Comparison of ENCODE assay signal across 12 cellular contexts in the genomic region with DNA sequence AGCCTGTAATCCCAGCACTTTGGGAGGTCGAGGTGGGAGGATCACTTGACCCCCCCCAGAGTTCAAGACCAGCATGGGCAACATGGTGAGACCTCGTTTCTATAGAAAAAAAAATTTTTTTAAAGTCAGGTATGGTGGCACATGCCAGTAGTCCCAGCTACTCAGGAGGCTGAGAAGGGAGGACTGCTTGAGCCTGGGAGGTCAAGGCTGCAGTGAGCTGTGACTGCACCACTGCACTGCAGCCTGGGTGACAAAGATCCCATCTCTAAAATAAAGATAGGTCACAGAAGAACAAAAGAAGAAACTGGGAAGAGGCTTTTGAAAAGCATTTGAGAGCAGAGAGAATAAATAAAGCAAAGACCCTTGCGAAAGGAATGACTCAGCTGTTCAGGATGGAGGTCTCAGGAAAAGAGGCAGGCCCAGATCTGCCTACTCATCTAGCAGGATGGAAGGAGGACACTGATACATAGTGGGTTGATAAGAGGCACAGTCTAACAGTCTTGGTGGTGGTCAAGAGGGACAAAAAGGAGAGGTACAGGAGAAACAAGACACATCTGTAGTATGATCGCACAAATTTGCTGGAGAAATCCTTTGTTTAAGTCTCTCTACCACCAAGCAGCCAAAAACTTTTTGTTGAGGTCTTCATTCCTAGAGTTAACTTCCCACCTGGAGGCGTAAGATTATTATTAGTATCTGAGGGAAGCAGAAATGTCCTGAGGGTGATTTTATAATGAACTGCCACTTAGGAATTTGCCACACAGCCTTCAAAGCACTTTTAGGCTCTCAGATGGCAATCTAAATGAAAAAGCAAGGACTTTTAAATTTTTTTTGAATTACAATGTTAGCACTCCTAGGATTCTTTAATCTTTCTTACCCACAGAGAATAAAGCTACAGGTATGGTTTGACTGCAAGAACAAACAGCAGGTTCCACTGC. TPM values are rescaled to one million over a fixed set of nuclear protein-coding genes. Genes with fewer than 3 reads are reported as not detected.
A peak's percentile ranks its signal among the peaks of the same experiment; 100 is the strongest.
DNase-seq lines count a peak whose midpoint lies in the region; ATAC-seq and TF ChIP-seq lines count a peak whose summit lies in the region.
"Had no signal": no experiment of that assay in that cellular context is flagged by ENCODE, and none has a peak within 500 bp of the region (broad histone marks: within the 10 kb centered on the region; RNA-seq: fewer than 3 reads in every experiment).

No MANE protein-coding gene starts in this region.

- peaks cover 43% of the 10 kb centered on the region for H3K36me3 Mint-ChIP-seq in activated naive CD8-positive, alpha-beta T cell treated with anti-CD3 and anti-CD28 coated beads for 36 hours
- H3K36me3 Mint-ChIP-seq in glutamatergic neuron (ENCODE audit: unreplicated experiment) (peaks cover 25% of the 10 kb centered on the region), T-cell (peaks cover 54% of the 10 kb centered on the region)

- no peak for ATAC-seq in T-cell (replicated peaks in 1 of 4)
- ATAC-seq in Right ventricle myocardium superior (ENCODE audit: poor library complexity), result no peak

- intact Hi-C loops in Right ventricle myocardium superior (cut with DNase I), result no loop called here

- no peak for DNase-seq in activated naive CD8-positive, alpha-beta T cell treated with anti-CD3 and anti-CD28 coated beads for 36 hours
- DNase-seq in glutamatergic neuron, result no peak
- DNase-seq in cerebellum (ENCODE audit: low spot score), result no peak
- no peak for DNase-seq in T-cell
- DNase-seq in Right ventricle myocardium superior, result no peak
- DNase-seq in NCI-H446 treated with DMSO at 0.1 percent for 48 hours (lab: John Stamatoyannopoulos, UW), result no peak
- DNase-seq: activated CD4-positive, alpha-beta T cell treated with anti-CD3 and anti-CD28 coated beads for 1 hour; activated naive CD4-positive, alpha-beta T cell treated with anti-CD3 and anti-CD28 coated beads, Interleukin-2, amount 10 ng/mL, durations not matched to agents 7 days and 5 days; NCI-H1048; sigmoid colon had no signal

- POLR2A ChIA-PET in T-cell (lab: Charles Lee), result no interaction called here

- CTCF ChIA-PET in T-cell (lab: Charles Lee), result no interaction called here

- peak overlapping the region in 8 of 11 experiments; percentile 18 to 65 (median 49); a peak in 14 of 22 replicates for H3K27ac ChIP-seq in BLaER1 treated with 17β-estradiol and CSF1 and Interleukin-3, amounts not matched to agents 10 nM and 100 nM
- H3K27ac ChIP-seq in HUES6 (ENCODE audit: low read depth, low read length), result peak overlapping the region; percentile 69
- H3K27ac ChIP-seq: sigmoid colon had no signal

- peak overlapping the region; percentile 72 for H3K27ac Mint-ChIP-seq in activated naive CD8-positive, alpha-beta T cell treated with anti-CD3 and anti-CD28 coated beads for 36 hours
- peak overlapping the region; percentile 19 for H3K27ac Mint-ChIP-seq in glutamatergic neuron (ENCODE audit: unreplicated experiment)
- H3K27ac Mint-ChIP-seq in T-cell, result peak overlapping the region in 1 of 2 donors; percentile 61
- H3K27ac Mint-ChIP-seq: activated naive CD4-positive, alpha-beta T cell treated with anti-CD3 and anti-CD28 coated beads, Interleukin-2, amount 10 ng/mL, durations not matched to agents 7 days and 5 days had no signal

- H3K4me3 ChIP-seq in BLaER1 treated with 17β-estradiol and CSF1 and Interleukin-3, amounts not matched to agents 10 nM and 100 nM, result no peak overlapping the region
- H3K4me3 ChIP-seq in HUES6 (ENCODE audit: low read depth, low read length), result no peak overlapping the region
- H3K4me3 ChIP-seq: sigmoid colon had no signal

- no peaks in the 10 kb centered on the region for H3K27me3 Mint-ChIP-seq in activated naive CD8-positive, alpha-beta T cell treated with anti-CD3 and anti-CD28 coated beads for 36 hours
- H3K27me3 Mint-ChIP-seq in glutamatergic neuron (ENCODE audit: unreplicated experiment) (no peaks in the 10 kb centered on the region), T-cell (no peaks in the 10 kb centered on the region)
- H3K27me3 Mint-ChIP-seq: activated naive CD4-positive, alpha-beta T cell treated with anti-CD3 and anti-CD28 coated beads, Interleukin-2, amount 10 ng/mL, durations not matched to agents 7 days and 5 days had no signal

- H3K4me3 Mint-ChIP-seq in activated naive CD8-positive, alpha-beta T cell treated with anti-CD3 and anti-CD28 coated beads for 36 hours, result peak overlapping the region; percentile 14
- H3K4me3 Mint-ChIP-seq in glutamatergic neuron (ENCODE audit: unreplicated experiment), result no peak overlapping the region
- H3K4me3 Mint-ChIP-seq in T-cell, result no peak overlapping the region
- H3K4me3 Mint-ChIP-seq: activated naive CD4-positive, alpha-beta T cell treated with anti-CD3 and anti-CD28 coated beads, Interleukin-2, amount 10 ng/mL, durations not matched to agents 7 days and 5 days had no signal

- H3K36me3 ChIP-seq in BLaER1 treated with 17β-estradiol and CSF1 and Interleukin-3, amounts not matched to agents 10 nM and 100 nM, result peaks cover 79 to 91% (median 83%) of the 10 kb centered on the region in 11 experiments
- H3K36me3 ChIP-seq in HUES6 (ENCODE audit: control insufficient read depth, insufficient read depth, low read length), result peaks cover 77% of the 10 kb centered on the region

- no peaks in the 10 kb centered on the region; a peak in 2 of 22 replicates for H3K9me3 ChIP-seq in BLaER1 treated with 17β-estradiol and CSF1 and Interleukin-3, amounts not matched to agents 10 nM and 100 nM (replicated peaks in 1 of 11)
- no peaks in the 10 kb centered on the region for H3K9me3 ChIP-seq in HUES6 (ENCODE audit: control insufficient read depth, insufficient read depth, low read depth, low read length)
- H3K9me3 ChIP-seq: sigmoid colon had no signal

- peak overlapping the region in 7 of 11 experiments; percentile 36 to 75 (median 65); a peak in 15 of 22 replicates for H3K4me2 ChIP-seq in BLaER1 treated with 17β-estradiol and CSF1 and Interleukin-3, amounts not matched to agents 10 nM and 100 nM

- peaks cover 24% of the 10 kb centered on the region for H3K4me1 Mint-ChIP-seq in activated naive CD8-positive, alpha-beta T cell treated with anti-CD3 and anti-CD28 coated beads for 36 hours
- H3K4me1 Mint-ChIP-seq in glutamatergic neuron (ENCODE audit: low read depth, unreplicated experiment) (peaks cover 2% of the 10 kb centered on the region), T-cell (peaks cover 7 to 11% (median 11%) of the 10 kb centered on the region in 3 donors)

- H3K9me3 Mint-ChIP-seq in activated naive CD8-positive, alpha-beta T cell treated with anti-CD3 and anti-CD28 coated beads for 36 hours, result peaks cover 2% of the 10 kb centered on the region
- H3K9me3 Mint-ChIP-seq in glutamatergic neuron (ENCODE audit: unreplicated experiment), result peaks cover 4% of the 10 kb centered on the region
- no peaks in the 10 kb centered on the region for H3K9me3 Mint-ChIP-seq in T-cell
- H3K9me3 Mint-ChIP-seq: activated naive CD4-positive, alpha-beta T cell treated with anti-CD3 and anti-CD28 coated beads, Interleukin-2, amount 10 ng/mL, durations not matched to agents 7 days and 5 days had no signal

- H3K27me3 ChIP-seq in BLaER1 treated with 17β-estradiol and CSF1 and Interleukin-3, amounts not matched to agents 10 nM and 100 nM, result no peaks in the 10 kb centered on the region
- H3K27me3 ChIP-seq in HUES6 (ENCODE audit: control insufficient read depth, insufficient read depth, low read length), result no peaks in the 10 kb centered on the region
- H3K27me3 ChIP-seq: sigmoid colon had no signal

- TF ChIP-seq CTCF in glutamatergic neuron (IDR thresholded peaks at IDR 0.05; ENCODE audit: partially characterized antibody, unreplicated experiment), result no peak

- peak overlapping the region in 2 of 11 experiments; percentile 11 to 58; a peak in 4 of 22 replicates for H3K9ac ChIP-seq in BLaER1 treated with 17β-estradiol and CSF1 and Interleukin-3, amounts not matched to agents 10 nM and 100 nM
- H3K9ac ChIP-seq in HUES6 (ENCODE audit: low read length), result peak overlapping the region; percentile 75

- peaks cover 0 to 32% (median 23%) of the 10 kb centered on the region in 10 experiments; a peak in 14 of 20 replicates for H3K4me1 ChIP-seq in BLaER1 treated with 17β-estradiol and CSF1 and Interleukin-3, amounts not matched to agents 10 nM and 100 nM
- peaks cover 11% of the 10 kb centered on the region for H3K4me1 ChIP-seq in HUES6 (ENCODE audit: control insufficient read depth, insufficient read depth, low read length)

- peaks cover 0 to 8% (median 0%) of the 10 kb centered on the region in 11 experiments; a peak in 2 of 22 replicates for H4K20me1 ChIP-seq in BLaER1 treated with 17β-estradiol and CSF1 and Interleukin-3, amounts not matched to agents 10 nM and 100 nM

RNA-seq across cellular contexts. Expression of a gene that starts 17.6 kb away (rescaled TPM):
- 10 to 100 TPM; 10.8 to 13.4 TPM for total RNA-seq in activated naive CD8-positive, alpha-beta T cell treated with anti-CD3 and anti-CD28 coated beads for 36 hours
- total RNA-seq in glutamatergic neuron (ENCODE audit: unreplicated experiment), result 29.0 TPM
- 12.2 TPM for total RNA-seq in cerebellum
- total RNA-seq in T-cell, result 10 to 100 TPM; 18.1 to 28.7 (median 22.8) TPM
- total RNA-seq in Right ventricle myocardium superior, result 21.0 TPM

RNA-seq across cellular contexts. Expression of a gene that starts 17.7 kb away (rescaled TPM):
- 10 to 100 TPM; 39.7 to 41.2 TPM for total RNA-seq in activated naive CD8-positive, alpha-beta T cell treated with anti-CD3 and anti-CD28 coated beads for 36 hours
- 35.9 TPM for total RNA-seq in glutamatergic neuron (ENCODE audit: unreplicated experiment)
- 62.9 TPM for total RNA-seq in cerebellum
- 10 to 100 TPM; 39.2 to 58.6 (median 42.2) TPM for total RNA-seq in T-cell
- total RNA-seq in Right ventricle myocardium superior, result 19.0 TPM

RNA-seq across cellular contexts. Expression of a gene that starts 37.0 kb away (rescaled TPM):
- 1 to 10 TPM; 7.0 to 7.1 TPM for total RNA-seq in activated naive CD8-positive, alpha-beta T cell treated with anti-CD3 and anti-CD28 coated beads for 36 hours
- 0.32 TPM for total RNA-seq in glutamatergic neuron (ENCODE audit: unreplicated experiment)
- 8.4 TPM for total RNA-seq in cerebellum
- total RNA-seq in T-cell, result under 1 TPM in 1 of 5 donors, not detected in 4; 0.20 TPM
- total RNA-seq in Right ventricle myocardium superior, result 0.46 TPM
